10 cellular contexts compared by ENCODE assay signal in the genomic region with DNA sequence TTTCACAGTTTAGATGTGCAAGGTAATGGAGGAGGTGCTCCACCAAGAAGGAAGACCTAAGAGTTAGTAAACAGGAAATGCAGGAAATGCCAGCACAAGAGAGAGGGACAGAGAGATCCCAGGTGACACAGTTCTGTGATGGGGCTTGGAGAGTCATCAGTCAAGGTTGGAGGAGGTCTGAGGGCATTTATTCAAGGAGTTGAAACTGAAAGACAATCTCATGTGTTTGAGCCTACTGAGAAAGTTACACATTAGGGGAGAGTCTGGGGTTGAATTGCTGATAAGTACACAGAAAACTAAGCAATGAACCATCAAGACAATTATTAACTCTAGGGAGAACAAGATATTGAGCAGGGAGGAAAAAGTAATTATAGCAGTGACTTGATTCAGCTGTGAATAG.
DNase-seq lines count a peak whose midpoint lies in the region; ATAC-seq, FAIRE-seq and TF ChIP-seq lines count a peak whose summit lies in the region.
"Had no signal": no experiment of that assay in that cellular context is flagged by ENCODE, and none has a peak within 500 bp of the region (broad histone marks: within the 10 kb centered on the region; RNA-seq: fewer than 3 reads in every experiment).

No MANE protein-coding gene starts in this region.

- H3F3A ChIP-seq in MM.1S (ENCODE audit: insufficient read depth, low read length), result peaks cover 13% of the 10 kb centered on the region; the same call in 1 of the 2 replicates

- H3K27me3 ChIP-seq in MM.1S (replicated peaks; ENCODE audit: insufficient read depth, low read length) (no peaks in the 10 kb centered on the region), small intestine (ENCODE audit: control insufficient read depth in 2 of 2, insufficient read depth in 2 of 2, low read length in 2 of 2) (no peaks in the 10 kb centered on the region)

- no peaks in the 10 kb centered on the region for H3K9me2 ChIP-seq in MM.1S (replicated peaks; ENCODE audit: insufficient read depth, low read length)

- H3K36me3 ChIP-seq in MM.1S (replicated peaks; ENCODE audit: insufficient read depth, low read length), result no peaks in the 10 kb centered on the region; the same call in 1 of the 2 replicates
- H3K36me3 ChIP-seq in small intestine (ENCODE audit: control insufficient read depth in 2 of 2, insufficient read depth in 2 of 2, low read length in 2 of 2), result peaks cover 2 to 13% of the 10 kb centered on the region in 2 donors

- H3K9me3 Mint-ChIP-seq in activated naive CD4-positive, alpha-beta T cell treated with anti-CD3 and anti-CD28 coated beads, Interleukin-2, amount 50 U/mL, for 72 hours, result no peaks in the 10 kb centered on the region

- H3K4me3 ChIP-seq in MM.1S (ENCODE audit: low read length) (no peak overlapping the region), small intestine (ENCODE audit: low read depth in 1 of 2, low read length in 2 of 2) (no peak overlapping the region)

- TF ChIP-seq CTCF in MM.1S (IDR thresholded peaks at IDR 0.05; ENCODE audit: low read length), result no peak

- ATAC-seq in activated naive CD4-positive, alpha-beta T cell treated with anti-CD3 and anti-CD28 coated beads, Interleukin-2, amount 50 U/mL, for 72 hours, result no peak
- ATAC-seq in HG02610 (IDR thresholded peaks at IDR 0.05; ENCODE audit: unreplicated experiment), result peak; percentile 75
- ATAC-seq in left ventricle myocardium superior, result no peak

- no peaks in the 10 kb centered on the region for H3K79me2 ChIP-seq in MM.1S (ENCODE audit: low read length)

- no peak for DNase-seq in activated naive CD4-positive, alpha-beta T cell treated with anti-CD3 and anti-CD28 coated beads, Interleukin-2, amount 50 U/mL, for 72 hours (ENCODE audit: low spot score in 2 of 2)
- no peak for DNase-seq in activated naive CD4-positive, alpha-beta T cell (lab: John Stamatoyannopoulos, UW)
- DNase-seq in MM.1S (peak; percentile 70), small intestine (peak; percentile 74), left ventricle myocardium superior (no peak), NCI-H345 (lab: John Stamatoyannopoulos, UW) (no peak), Ammon's horn (ENCODE audit: low spot score) (no peak)
- DNase-seq: occipital lobe had no signal

- peaks cover 24 to 37% of the 10 kb centered on the region in 2 donors for H3K36me3 Mint-ChIP-seq in activated naive CD4-positive, alpha-beta T cell treated with anti-CD3 and anti-CD28 coated beads, Interleukin-2, amount 50 U/mL, for 72 hours

- H3K4me2 ChIP-seq in MM.1S (ENCODE audit: low read depth, low read length), result peak overlapping the region; percentile 22

- intact Hi-C loops in left ventricle myocardium superior (cut with micrococcal nuclease), result no loop called here

- peak overlapping the region; percentile 32 to 39 for H3K27ac Mint-ChIP-seq in activated naive CD4-positive, alpha-beta T cell treated with anti-CD3 and anti-CD28 coated beads, Interleukin-2, amount 50 U/mL, for 72 hours

- H3K27ac ChIP-seq in MM.1S (ENCODE audit: low read length), result peak overlapping the region; percentile 43
- H3K27ac ChIP-seq in small intestine (ENCODE audit: low read depth in 1 of 2, low read length in 1 of 2), result peak overlapping the region in 1 of 2 donors; percentile 38

- H3K4me1 ChIP-seq in MM.1S (ENCODE audit: low read length) (peaks cover 26% of the 10 kb centered on the region), small intestine (ENCODE audit: control insufficient read depth in 2 of 2, insufficient read depth in 1 of 2, low read depth in 1 of 2, low read length in 1 of 2) (peaks cover 0 to 4% of the 10 kb centered on the region in 2 donors)

- H3K9me3 ChIP-seq in MM.1S (replicated peaks; ENCODE audit: insufficient read depth, low read length) (no peaks in the 10 kb centered on the region), small intestine (ENCODE audit: control insufficient read depth, low read depth) (no peaks in the 10 kb centered on the region)

- H4K20me1 ChIP-seq in MM.1S (ENCODE audit: insufficient read depth, low read length), result no peaks in the 10 kb centered on the region

- no peak overlapping the region for H2AFZ ChIP-seq in MM.1S (ENCODE audit: low read length)

- H3K9ac ChIP-seq in MM.1S (ENCODE audit: low read length), result no peak overlapping the region

- no peak for FAIRE-seq in small intestine (lab: Jason Lieb, UNC)
- FAIRE-seq: H54 had no signal

Comparison
In these comparisons a context has a peak if more than half of its experiments do, and no peak if none do; other contexts are left out.
1. DNase-seq: peak in MM.1S (single experiment) and small intestine (single experiment); none in activated naive CD4-positive, alpha-beta T cell treated with anti-CD3 and anti-CD28 coated beads, Interleukin-2, amount 50 U/mL, for 72 hours (0 of 2), activated naive CD4-positive, alpha-beta T cell (0 of 4), left ventricle myocardium superior (single experiment), NCI-H345 (single experiment) and Ammon's horn (single experiment).